26 cellular contexts compared by ENCODE assay signal in the genomic region with DNA sequence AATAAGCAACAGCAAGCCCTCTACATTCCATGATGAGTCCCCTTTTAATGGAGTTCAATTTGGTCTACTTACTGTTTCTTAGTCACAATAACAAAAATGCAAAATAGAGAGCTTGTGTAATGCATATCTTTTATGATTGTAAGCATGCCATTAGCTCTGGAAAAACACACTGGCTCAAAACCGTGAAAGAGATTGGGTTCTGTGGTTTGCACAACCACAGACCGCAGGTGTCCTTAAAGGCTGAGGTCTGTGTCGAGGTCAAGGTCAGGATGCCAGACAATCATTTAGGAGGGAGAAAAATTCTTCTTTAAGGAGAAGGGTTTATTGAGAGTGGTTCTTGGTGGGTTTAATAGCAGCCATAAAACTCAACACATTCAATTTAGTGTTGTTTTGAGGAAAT.
"Had no signal": no experiment of that assay in that cellular context is flagged by ENCODE, and none has a peak within 500 bp of the region (broad histone marks: within the 10 kb centered on the region; RNA-seq: fewer than 3 reads in every experiment).

No MANE protein-coding gene starts in this region.

- H3K4me3 ChIP-seq: esophagus squamous epithelium, lung, ovary, psoas muscle, sigmoid colon, stomach, thyroid gland, vagina had no signal

- H3K36me3 ChIP-seq: esophagus squamous epithelium, ovary, sigmoid colon, stomach, thyroid gland, vagina had no signal

- H3K36me3 Mint-ChIP-seq: memory B cell; natural killer cell; stimulated activated effector memory CD8-positive, alpha-beta T cell treated with anti-CD3 and anti-CD28 coated beads, Interleukin-12 subunit alpha, Interleukin-12 subunit beta, amount 100 ng/mL, for 72 hours had no signal

- H3K4me3 Mint-ChIP-seq: memory B cell; natural killer cell; stimulated activated effector memory CD8-positive, alpha-beta T cell treated with anti-CD3 and anti-CD28 coated beads, Interleukin-12 subunit alpha, Interleukin-12 subunit beta, amount 100 ng/mL, for 72 hours had no signal

- DNase-seq: dermis blood vessel endothelial cell; effector memory CD4-positive, alpha-beta T cell; erythroblast; esophagus squamous epithelium; foreskin melanocyte; hypothalamus; natural killer cell; occipital lobe; ovary; posterior cingulate gyrus; psoas muscle; right cardiac atrium; sigmoid colon; stimulated activated CD4-positive, alpha-beta T cell treated with anti-CD3 and anti-CD28 coated beads, Interleukin-2, amount 100 ng/mL, for 24 hours; stimulated activated CD4-positive, alpha-beta T cell treated with anti-CD3 and anti-CD28 coated beads, Interleukin-4, amount 100 ng/mL, for 24 hours; stimulated activated naive CD4-positive, alpha-beta T cell treated with Interleukin-2 at 50 U/mL for 16 hours; stomach; thyroid gland; trophoblast cell had no signal

- H3K27ac Mint-ChIP-seq: memory B cell; natural killer cell; stimulated activated effector memory CD8-positive, alpha-beta T cell treated with anti-CD3 and anti-CD28 coated beads, Interleukin-12 subunit alpha, Interleukin-12 subunit beta, amount 100 ng/mL, for 72 hours had no signal

- H3K9me3 ChIP-seq: esophagus squamous epithelium, ovary, psoas muscle, sigmoid colon, stomach, thyroid gland, vagina had no signal

- H3K4me1 ChIP-seq: esophagus squamous epithelium, psoas muscle, sigmoid colon, stomach, thyroid gland, vagina had no signal

- H3K27me3 ChIP-seq: ovary, sigmoid colon, stomach, thyroid gland, vagina had no signal

- H3K27ac ChIP-seq: esophagus squamous epithelium, ovary, psoas muscle, sigmoid colon, stomach, thyroid gland, vagina had no signal

- H3K4me1 Mint-ChIP-seq: memory B cell; stimulated activated effector memory CD8-positive, alpha-beta T cell treated with anti-CD3 and anti-CD28 coated beads, Interleukin-12 subunit alpha, Interleukin-12 subunit beta, amount 100 ng/mL, for 72 hours had no signal

- H3K9me3 Mint-ChIP-seq: memory B cell; natural killer cell; stimulated activated effector memory CD8-positive, alpha-beta T cell treated with anti-CD3 and anti-CD28 coated beads, Interleukin-12 subunit alpha, Interleukin-12 subunit beta, amount 100 ng/mL, for 72 hours had no signal

- FAIRE-seq: endometrium, keratinocyte had no signal

- ATAC-seq: left lobe of liver; natural killer cell; psoas muscle; right cardiac atrium; stimulated activated effector memory CD8-positive, alpha-beta T cell treated with anti-CD3 and anti-CD28 coated beads, Interleukin-12 subunit alpha, Interleukin-12 subunit beta, amount 100 ng/mL, for 72 hours had no signal
